Comparison of ENCODE assay signal across 1 cellular context in genomic region chr17:48244814-48245213, GRCh38.
TF ChIP-seq lines count a peak whose summit lies in the region.

No MANE protein-coding gene starts in this region.

TF ChIP-seq in K562, 482 proteins besides CTCF, POLR2A, EP300 and RAD21 (continued from another document):
- TF ChIP-seq, protein P1, sequence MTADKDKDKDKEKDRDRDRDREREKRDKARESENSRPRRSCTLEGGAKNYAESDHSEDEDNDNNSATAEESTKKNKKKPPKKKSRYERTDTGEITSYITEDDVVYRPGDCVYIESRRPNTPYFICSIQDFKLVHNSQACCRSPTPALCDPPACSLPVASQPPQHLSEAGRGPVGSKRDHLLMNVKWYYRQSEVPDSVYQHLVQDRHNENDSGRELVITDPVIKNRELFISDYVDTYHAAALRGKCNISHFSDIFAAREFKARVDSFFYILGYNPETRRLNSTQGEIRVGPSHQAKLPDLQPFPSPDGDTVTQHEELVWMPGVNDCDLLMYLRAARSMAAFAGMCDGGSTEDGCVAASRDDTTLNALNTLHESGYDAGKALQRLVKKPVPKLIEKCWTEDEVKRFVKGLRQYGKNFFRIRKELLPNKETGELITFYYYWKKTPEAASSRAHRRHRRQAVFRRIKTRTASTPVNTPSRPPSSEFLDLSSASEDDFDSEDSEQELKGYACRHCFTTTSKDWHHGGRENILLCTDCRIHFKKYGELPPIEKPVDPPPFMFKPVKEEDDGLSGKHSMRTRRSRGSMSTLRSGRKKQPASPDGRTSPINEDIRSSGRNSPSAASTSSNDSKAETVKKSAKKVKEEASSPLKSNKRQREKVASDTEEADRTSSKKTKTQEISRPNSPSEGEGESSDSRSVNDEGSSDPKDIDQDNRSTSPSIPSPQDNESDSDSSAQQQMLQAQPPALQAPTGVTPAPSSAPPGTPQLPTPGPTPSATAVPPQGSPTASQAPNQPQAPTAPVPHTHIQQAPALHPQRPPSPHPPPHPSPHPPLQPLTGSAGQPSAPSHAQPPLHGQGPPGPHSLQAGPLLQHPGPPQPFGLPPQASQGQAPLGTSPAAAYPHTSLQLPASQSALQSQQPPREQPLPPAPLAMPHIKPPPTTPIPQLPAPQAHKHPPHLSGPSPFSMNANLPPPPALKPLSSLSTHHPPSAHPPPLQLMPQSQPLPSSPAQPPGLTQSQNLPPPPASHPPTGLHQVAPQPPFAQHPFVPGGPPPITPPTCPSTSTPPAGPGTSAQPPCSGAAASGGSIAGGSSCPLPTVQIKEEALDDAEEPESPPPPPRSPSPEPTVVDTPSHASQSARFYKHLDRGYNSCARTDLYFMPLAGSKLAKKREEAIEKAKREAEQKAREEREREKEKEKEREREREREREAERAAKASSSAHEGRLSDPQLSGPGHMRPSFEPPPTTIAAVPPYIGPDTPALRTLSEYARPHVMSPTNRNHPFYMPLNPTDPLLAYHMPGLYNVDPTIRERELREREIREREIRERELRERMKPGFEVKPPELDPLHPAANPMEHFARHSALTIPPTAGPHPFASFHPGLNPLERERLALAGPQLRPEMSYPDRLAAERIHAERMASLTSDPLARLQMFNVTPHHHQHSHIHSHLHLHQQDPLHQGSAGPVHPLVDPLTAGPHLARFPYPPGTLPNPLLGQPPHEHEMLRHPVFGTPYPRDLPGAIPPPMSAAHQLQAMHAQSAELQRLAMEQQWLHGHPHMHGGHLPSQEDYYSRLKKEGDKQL (CRISPR knock-in tag; IDR thresholded peaks at IDR 0.05; ENCODE audit: borderline replicate concordance), result no peak
- TF ChIP-seq SRSF3 (IDR thresholded peaks at IDR 0.05; ENCODE audit: insufficient read depth, low read length), result no peak
- TF ChIP-seq CBX8 (IDR thresholded peaks at IDR 0.05; ENCODE audit: borderline replicate concordance, extremely low read depth, low read depth, low read length, poor library complexity, severe bottlenecking), result no peak
- 0 out of 4 replicates have a peak, but pooled peaks of 1 of the 2 experiments have one; percentile 30 for TF ChIP-seq RCOR1 (IDR thresholded peaks at IDR 0.05; ENCODE audit: borderline replicate concordance in 1 of 2, low read depth in 2 of 2, low read length in 2 of 2)
- TF ChIP-seq ZNF584 (CRISPR knock-in tag; IDR thresholded peaks at IDR 0.05; ENCODE audit: low read depth), result no peak
- TF ChIP-seq HDAC8 (tag; IDR thresholded peaks at IDR 0.05), result no peak
- TF ChIP-seq ZNF639 (CRISPR knock-in tag; conservative IDR thresholded peaks at IDR 0.05 in 1 of 2, IDR thresholded peaks at IDR 0.05 in 1 of 2), result 0 out of 4 replicates have a peak, but pooled peaks of 1 of the 2 experiments have one; percentile 8
- no peak for TF ChIP-seq MYBL2 (IDR thresholded peaks at IDR 0.05; ENCODE audit: low read depth)
- TF ChIP-seq MYBL2 (CRISPR knock-in tag; IDR thresholded peaks at IDR 0.05; ENCODE audit: borderline replicate concordance), result no peak
- TF ChIP-seq BRF1 (IDR thresholded peaks at IDR 0.05; ENCODE audit: borderline replicate concordance, extremely low read depth, insufficient read length), result no peak
- TF ChIP-seq NR2C1 (IDR thresholded peaks at IDR 0.05), result peak; percentile 48; the same call in 1 of the 2 replicates
- TF ChIP-seq NR2C1 (tag; IDR thresholded peaks at IDR 0.05), result peak; percentile 54; the same call in 1 of the 2 replicates
- no peak for TF ChIP-seq HNRNPLL (IDR thresholded peaks at IDR 0.05; ENCODE audit: low read depth, low read length, poor library complexity, severe bottlenecking)
- peak; percentile 43; the same call in 1 of the 2 replicates for TF ChIP-seq ELF1 (tag; IDR thresholded peaks at IDR 0.05)
- no peak for TF ChIP-seq ZBTB9 (CRISPR knock-in tag; IDR thresholded peaks at IDR 0.05)
- TF ChIP-seq HDAC2 (IDR thresholded peaks at IDR 0.05), result no peak
- peak; percentile 20 for TF ChIP-seq CCNT2 (IDR thresholded peaks at IDR 0.05; ENCODE audit: borderline replicate concordance, extremely low read depth, insufficient read length, low read depth, low read length)
- TF ChIP-seq TAF7 (tag; IDR thresholded peaks at IDR 0.05), result no peak
- 0 out of 2 replicates have a peak, but pooled peaks have one; percentile 14 for TF ChIP-seq ZBTB40 (IDR thresholded peaks at IDR 0.05)
- no peak for TF ChIP-seq ZBTB40 (CRISPR knock-in tag; IDR thresholded peaks at IDR 0.05)
- TF ChIP-seq MEF2A (IDR thresholded peaks at IDR 0.05; ENCODE audit: control insufficient read depth, low read depth, low read length), result no peak
- no peak for TF ChIP-seq MEF2D (tag; conservative IDR thresholded peaks at IDR 0.05; ENCODE audit: low read depth)
- TF ChIP-seq ARHGAP35 (IDR thresholded peaks at IDR 0.05; ENCODE audit: partially characterized antibody), result no peak
- TF ChIP-seq ZNF280A (IDR thresholded peaks at IDR 0.05; ENCODE audit: low read depth, partially characterized antibody), result no peak
- TF ChIP-seq RFX7 (CRISPR knock-in tag; IDR thresholded peaks at IDR 0.05), result no peak
- TF ChIP-seq TAF9B (IDR thresholded peaks at IDR 0.05; ENCODE audit: partially characterized antibody), result no peak
- no peak for TF ChIP-seq ZBED1 (IDR thresholded peaks at IDR 0.05)
- 0 out of 2 replicates have a peak, but pooled peaks have one; percentile 18 for TF ChIP-seq EP400 (IDR thresholded peaks at IDR 0.05)
- TF ChIP-seq CHCHD3 (CRISPR knock-in tag; IDR thresholded peaks at IDR 0.05), result no peak
- TF ChIP-seq, protein P2, sequence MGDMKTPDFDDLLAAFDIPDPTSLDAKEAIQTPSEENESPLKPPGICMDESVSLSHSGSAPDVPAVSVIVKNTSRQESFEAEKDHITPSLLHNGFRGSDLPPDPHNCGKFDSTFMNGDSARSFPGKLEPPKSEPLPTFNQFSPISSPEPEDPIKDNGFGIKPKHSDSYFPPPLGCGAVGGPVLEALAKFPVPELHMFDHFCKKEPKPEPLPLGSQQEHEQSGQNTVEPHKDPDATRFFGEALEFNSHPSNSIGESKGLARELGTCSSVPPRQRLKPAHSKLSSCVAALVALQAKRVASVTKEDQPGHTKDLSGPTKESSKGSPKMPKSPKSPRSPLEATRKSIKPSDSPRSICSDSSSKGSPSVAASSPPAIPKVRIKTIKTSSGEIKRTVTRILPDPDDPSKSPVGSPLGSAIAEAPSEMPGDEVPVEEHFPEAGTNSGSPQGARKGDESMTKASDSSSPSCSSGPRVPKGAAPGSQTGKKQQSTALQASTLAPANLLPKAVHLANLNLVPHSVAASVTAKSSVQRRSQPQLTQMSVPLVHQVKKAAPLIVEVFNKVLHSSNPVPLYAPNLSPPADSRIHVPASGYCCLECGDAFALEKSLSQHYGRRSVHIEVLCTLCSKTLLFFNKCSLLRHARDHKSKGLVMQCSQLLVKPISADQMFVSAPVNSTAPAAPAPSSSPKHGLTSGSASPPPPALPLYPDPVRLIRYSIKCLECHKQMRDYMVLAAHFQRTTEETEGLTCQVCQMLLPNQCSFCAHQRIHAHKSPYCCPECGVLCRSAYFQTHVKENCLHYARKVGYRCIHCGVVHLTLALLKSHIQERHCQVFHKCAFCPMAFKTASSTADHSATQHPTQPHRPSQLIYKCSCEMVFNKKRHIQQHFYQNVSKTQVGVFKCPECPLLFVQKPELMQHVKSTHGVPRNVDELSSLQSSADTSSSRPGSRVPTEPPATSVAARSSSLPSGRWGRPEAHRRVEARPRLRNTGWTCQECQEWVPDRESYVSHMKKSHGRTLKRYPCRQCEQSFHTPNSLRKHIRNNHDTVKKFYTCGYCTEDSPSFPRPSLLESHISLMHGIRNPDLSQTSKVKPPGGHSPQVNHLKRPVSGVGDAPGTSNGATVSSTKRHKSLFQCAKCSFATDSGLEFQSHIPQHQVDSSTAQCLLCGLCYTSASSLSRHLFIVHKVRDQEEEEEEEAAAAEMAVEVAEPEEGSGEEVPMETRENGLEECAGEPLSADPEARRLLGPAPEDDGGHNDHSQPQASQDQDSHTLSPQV (IDR thresholded peaks at IDR 0.05), result no peak
TF ChIP-seq in K562: peak in this region for 14.
